28 cellular contexts compared by ENCODE assay signal in genomic region chr7:152492952-152493351, GRCh38.
"Had no signal": no experiment of that assay in that cellular context is flagged by ENCODE, and none has a peak within 500 bp of the region (broad histone marks: within the 10 kb centered on the region; RNA-seq: fewer than 3 reads in every experiment).

No MANE protein-coding gene starts in this region.

- H3K4me1 ChIP-seq: pancreas, psoas muscle, spleen, stomach, thyroid gland, tibial nerve, upper lobe of left lung, vagina had no signal

- H3K36me3 ChIP-seq: neutrophil, pancreas, spleen, stomach, thoracic aorta, thyroid gland, tibial nerve, upper lobe of left lung, vagina had no signal

- H3K27ac ChIP-seq: neutrophil, pancreas, psoas muscle, skin epidermis, spleen, stomach, thoracic aorta, thyroid gland, tibial nerve, upper lobe of left lung, vagina had no signal

- H3K4me3 ChIP-seq: pancreas, psoas muscle, skin epidermis, smooth muscle cell, spleen, stomach, thoracic aorta, thyroid gland, tibial nerve, upper lobe of left lung, vagina had no signal

- H3K27me3 ChIP-seq: neutrophil, pancreas, spleen, stomach, thyroid gland, tibial nerve, upper lobe of left lung, vagina had no signal

- H3K9me3 ChIP-seq: neutrophil, pancreas, psoas muscle, spleen, thoracic aorta, thyroid gland, upper lobe of left lung, vagina had no signal

- DNase-seq: naive thymus-derived CD8-positive, alpha-beta T cell; nephron progenitor cell; nucleus accumbens; pancreas; psoas muscle; right cardiac atrium; spleen; stimulated activated CD4-positive, alpha-beta T cell treated with anti-CD3 and anti-CD28 coated beads, Interleukin-12 subunit alpha, Interleukin-12 subunit beta, amount 100 ng/mL, for 4 hours; stimulated activated CD4-positive, alpha-beta T cell treated with anti-CD3 and anti-CD28 coated beads, Interleukin-1b, Interleukin-23, amount 100 ng/mL, for 48 hours; stimulated activated CD4-positive, alpha-beta T cell treated with anti-CD3 and anti-CD28 coated beads, Interleukin-4, amount 100 ng/mL, for 1 hour; stimulated activated CD4-positive, alpha-beta T cell treated with anti-CD3 and anti-CD28 coated beads, Interleukin-4, amount 100 ng/mL, for 4 hours; stimulated activated CD8-positive, alpha-beta memory T cell treated with anti-CD3 and anti-CD28 coated beads, Interleukin-4, amount 100 ng/mL, for 48 hours; stimulated activated naive CD4-positive, alpha-beta T cell; stimulated activated naive CD8-positive, alpha-beta T cell treated with anti-CD3 and anti-CD28 coated beads, Interleukin-15, Interleukin-2, amounts not matched to agents 100 U/mL and 50 U/mL, for 24 hours; stomach; thyroid gland; trophoblast cell; upper lobe of left lung had no signal

- H3K4me2 ChIP-seq: smooth muscle cell had no signal

- FAIRE-seq: pancreas, urothelium cell line had no signal

- ATAC-seq: naive thymus-derived CD8-positive, alpha-beta T cell; natural killer cell treated with Interleukin-12 subunit alpha and Interleukin-12 subunit beta and Interleukin-15 and Interleukin-18, amount 100 ng/mL, for 72 hours; pancreas; psoas muscle; right cardiac atrium; sciatic nerve; stimulated activated memory B cell treated with anti-CD40 and anti-IgM and Interleukin-4, amounts not matched to agents 10 μg/mL and 1 μg/mL and 100 μg/mL, for 72 hours; stimulated activated naive CD8-positive, alpha-beta T cell treated with anti-CD3 and anti-CD28 coated beads, Interleukin-15, Interleukin-2, amounts not matched to agents 100 U/mL and 50 U/mL, for 24 hours had no signal
